28 cellular contexts compared by ENCODE assay signal in the genomic region with DNA sequence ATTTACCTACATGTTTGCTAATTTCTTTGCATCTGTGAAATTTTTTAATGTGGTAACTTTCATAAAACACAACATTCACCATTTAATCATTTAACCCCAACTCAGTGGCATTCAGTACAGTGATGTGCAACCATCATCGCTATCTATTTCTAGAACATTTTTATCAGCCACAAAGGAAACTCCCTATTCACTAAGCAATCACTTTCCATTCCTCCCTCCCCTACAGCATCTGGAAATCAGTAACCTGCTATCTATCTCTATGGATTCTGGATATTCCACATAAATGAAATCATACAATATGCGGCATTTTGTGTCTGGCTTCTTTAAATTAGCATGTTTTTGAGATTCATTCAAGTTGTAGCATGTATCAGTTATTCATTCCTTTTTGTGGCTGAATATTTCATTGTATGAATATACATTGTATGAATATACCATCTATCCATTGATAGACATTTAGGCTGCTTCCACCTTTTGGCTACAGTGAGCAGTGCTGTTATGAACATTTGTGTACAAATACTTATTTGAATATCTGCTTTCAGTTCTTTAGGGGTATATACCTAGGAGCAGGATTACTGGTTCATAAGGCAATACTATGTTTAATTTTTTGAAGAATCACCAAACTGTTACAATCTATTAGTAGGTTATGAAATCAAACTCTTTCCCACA.
"Had no signal": no experiment of that assay in that cellular context is flagged by ENCODE, and none has a peak within 500 bp of the region (broad histone marks: within the 10 kb centered on the region; RNA-seq: fewer than 3 reads in every experiment).

No MANE protein-coding gene starts in this region.

- ATAC-seq: gastroesophageal sphincter, heart right ventricle had no signal

- H3K9me3 ChIP-seq: breast epithelium, colonic mucosa, esophagus squamous epithelium, gastroesophageal sphincter, heart right ventricle had no signal

- H3K36me3 ChIP-seq: breast epithelium, cardiac muscle cell, colonic mucosa, esophagus squamous epithelium, gastroesophageal sphincter, heart right ventricle had no signal

- FAIRE-seq: endometrium, endothelial cell of umbilical vein had no signal

- H3K27ac ChIP-seq: breast epithelium, cardiac muscle cell, colonic mucosa, epithelial cell of prostate, esophagus squamous epithelium, gastroesophageal sphincter, heart right ventricle had no signal

- H3K4me1 ChIP-seq: breast epithelium, colonic mucosa, gastroesophageal sphincter, heart right ventricle had no signal

- DNase-seq: activated CD4-positive, alpha-beta memory T cell treated with anti-CD3 and anti-CD28 coated beads, Interleukin-2, amount 10 ng/mL, durations not matched to agents 7 days and 5 days; activated CD4-positive, alpha-beta T cell treated with anti-CD3 and anti-CD28 coated beads for 48 hours; activated CD4-positive, alpha-beta T cell treated with anti-CD3 and anti-CD28 coated beads, Interleukin-2, amount 50 U/mL, for 4 hours; activated CD4-positive, CD25-positive, alpha-beta regulatory T cell; activated CD4-positive, CD25-positive, alpha-beta regulatory T cell treated with anti-CD3 and anti-CD28 coated beads, Interleukin-2, amount 50 U/mL, for 72 hours; activated CD8-positive, alpha-beta memory T cell treated with anti-CD3 and anti-CD28 coated beads, Interleukin-2, amount 50 U/mL, for 48 hours; activated gamma-delta T cell treated with Interleukin-2 at 50 U/mL for 16 hours; activated naive CD4-positive, alpha-beta T cell treated with anti-CD3 and anti-CD28 coated beads, Interleukin-2, amount 50 U/mL, for 16 hours; activated naive CD4-positive, alpha-beta T cell treated with Interleukin-2 at 50 U/mL for 16 hours; activated T-cell treated with anti-CD3 and anti-CD28 coated beads for 4 hours; activated T-cell treated with anti-CD3 and anti-CD28 coated beads, Interleukin-2, amount 50 U/mL, for 24 hours; activated T-cell treated with anti-CD3 and anti-CD28 coated beads, Interleukin-2, amount 50 U/mL, for 72 hours; amygdala; aorta; central memory CD4-positive, alpha-beta T cell; cerebellar nuclear complex; colonic mucosa; effector CD8-positive, alpha-beta T cell; esophagus squamous epithelium; foreskin melanocyte; heart right ventricle; T-helper 2 cell had no signal

- H3K27me3 ChIP-seq: breast epithelium, colonic mucosa had no signal

- H3K4me3 ChIP-seq: breast epithelium, cardiac muscle cell, colonic mucosa, esophagus squamous epithelium, gastroesophageal sphincter, heart right ventricle had no signal
